ENCODE assay signal across 1 cellular context in the genomic region with DNA sequence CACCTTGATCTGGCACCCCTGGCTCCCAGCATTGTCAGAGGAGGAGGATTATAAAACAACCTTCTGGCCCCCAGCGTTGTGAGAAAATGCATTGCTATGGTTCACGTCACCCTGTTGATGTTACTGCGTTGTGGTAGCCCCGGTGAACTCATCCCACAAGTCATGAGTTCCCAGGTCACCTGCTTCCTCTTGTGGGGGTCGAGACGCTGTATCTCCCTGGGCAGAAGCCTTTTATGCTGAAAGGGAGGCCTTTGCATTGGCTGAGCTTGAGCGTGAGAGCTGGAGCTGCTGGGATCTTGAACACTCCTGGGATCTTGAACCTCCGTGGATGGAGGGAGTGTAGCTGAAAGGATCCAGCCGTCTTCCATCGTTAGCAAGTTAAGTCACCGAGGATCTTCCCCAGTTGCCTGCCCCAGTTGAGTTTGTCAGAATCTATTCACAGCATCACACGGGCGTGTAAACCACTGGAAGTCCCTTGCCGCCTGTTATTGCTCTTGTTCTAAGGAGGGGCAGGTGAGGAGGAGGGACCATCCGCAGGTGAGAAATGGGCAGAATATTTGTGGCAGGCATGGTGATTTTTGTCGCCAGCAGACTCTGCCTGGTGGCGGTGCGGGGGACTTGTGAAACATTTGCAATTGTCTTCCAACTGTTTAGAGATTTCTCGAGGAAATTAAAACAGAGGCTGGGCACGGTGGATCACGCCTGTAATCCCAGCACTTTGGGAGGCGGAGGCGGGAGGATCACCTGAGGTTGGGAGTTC.
TF ChIP-seq lines count a peak whose summit lies in the region.

No MANE protein-coding gene starts in this region.

TF ChIP-seq in H1, 55 proteins besides CTCF, POLR2A, EP300 and RAD21 (continued from another document):
- no peak for TF ChIP-seq RXRA (IDR thresholded peaks at IDR 0.05; ENCODE audit: insufficient read depth, low read depth, low read length)
- no peak for TF ChIP-seq SRF (IDR thresholded peaks at IDR 0.05; ENCODE audit: low read depth, low read length)
- no peak for TF ChIP-seq CHD1 (IDR thresholded peaks at IDR 0.05; ENCODE audit: low read depth, low read length)
- TF ChIP-seq POU5F1 (IDR thresholded peaks at IDR 0.05; ENCODE audit: low read depth, low read length) = no peak
- TF ChIP-seq SP4 (IDR thresholded peaks at IDR 0.05; ENCODE audit: low read length) = no peak
